In genomic region chr15:57538822-57539221, GRCh38 we compare ENCODE assay signal across 20 cellular contexts. TPM values are rescaled to one million over a fixed set of nuclear protein-coding genes. Genes with fewer than 3 reads are reported as not detected.
A peak's percentile ranks its signal among the peaks of the same experiment; 100 is the strongest.
DNase-seq lines count a peak whose midpoint lies in the region; ATAC-seq, FAIRE-seq and TF ChIP-seq lines count a peak whose summit lies in the region.
"Had no signal": no experiment of that assay in that cellular context is flagged by ENCODE, and none has a peak within 500 bp of the region (broad histone marks: within the 10 kb centered on the region; RNA-seq: fewer than 3 reads in every experiment).

No MANE protein-coding gene starts in this region.

- no peak overlapping the region for H3K4me3 ChIP-seq in SJCRH30
- H3K4me3 ChIP-seq in pancreas, result no peak overlapping the region
- no peak overlapping the region for H3K4me3 ChIP-seq in thyroid gland (replicated peaks in 1 of 3)
- H3K4me3 ChIP-seq: GM23338, HAP-1 had no signal

- H3K27ac Mint-ChIP-seq in H9 (peak overlapping the region in 2 of 3 experiments; percentile 25 to 75; a peak in 3 of 7 replicates), nephron (peak overlapping the region in 2 of 3 experiments; percentile 17 to 72), osteocyte (ENCODE audit: unreplicated experiment) (no peak overlapping the region)
- H3K27ac Mint-ChIP-seq: CD4-positive, alpha-beta memory T cell; GM23338; HFFc6 had no signal

- H3K79me1 ChIP-seq in H9 (ENCODE audit: insufficient read depth, low read depth, low read length, poor library complexity, severe bottlenecking), result no peaks in the 10 kb centered on the region

- H3K4me1 Mint-ChIP-seq in H9, result peaks cover 22 to 28% of the 10 kb centered on the region in 2 experiments
- peaks cover 44% of the 10 kb centered on the region for H3K4me1 Mint-ChIP-seq in nephron
- H3K4me1 Mint-ChIP-seq in osteocyte (ENCODE audit: unreplicated experiment), result peaks cover 36% of the 10 kb centered on the region
- H3K4me1 Mint-ChIP-seq: CD4-positive, alpha-beta memory T cell had no signal

- no peak overlapping the region for H3K18ac ChIP-seq in H9 (ENCODE audit: insufficient read length, low read depth, low read length)

- H3K14ac ChIP-seq in H9 (ENCODE audit: insufficient read depth, low read length), result no peak overlapping the region

- H3K4me2 ChIP-seq in H9 (ENCODE audit: insufficient read depth, insufficient read length, low read length), result no peak overlapping the region
- H3K4me2 ChIP-seq: GM23338 had no signal

- TF ChIP-seq CTCF in H9 (conservative IDR thresholded peaks at IDR 0.05), result no peak
- TF ChIP-seq CTCF in nephron (IDR thresholded peaks at IDR 0.05; ENCODE audit: unreplicated experiment in 3 of 3), result no peak
- TF ChIP-seq CTCF in osteocyte (IDR thresholded peaks at IDR 0.05), result no peak
- no peak for TF ChIP-seq CTCF in pancreas (IDR thresholded peaks at IDR 0.05)
- TF ChIP-seq CTCF in thyroid gland (IDR thresholded peaks at IDR 0.05), result no peak

- no peak for TF ChIP-seq POLR2A in thyroid gland (IDR thresholded peaks at IDR 0.05)

- H3K36me3 ChIP-seq in SJCRH30 (no peaks in the 10 kb centered on the region), pancreas (peaks cover 0 to 13% (median 0%) of the 10 kb centered on the region in 3 donors), thyroid gland (no peaks in the 10 kb centered on the region)
- H3K36me3 ChIP-seq: BE2C, HAP-1 had no signal

- no peak overlapping the region for H4K5ac ChIP-seq in H9 (ENCODE audit: insufficient read length, low read depth, low read length)

- H3K27ac ChIP-seq in H9 (ENCODE audit: insufficient read length, low read depth, low read length), result no peak overlapping the region
- H3K27ac ChIP-seq in SJCRH30, result peak overlapping the region; percentile 19; the same call in 1 of the 2 replicates
- H3K27ac ChIP-seq in pancreas, result no peak overlapping the region
- no peak overlapping the region for H3K27ac ChIP-seq in thyroid gland
- H3K27ac ChIP-seq: C4-2B, HL-60 had no signal

- H3K9me3 ChIP-seq in H9 (ENCODE audit: control insufficient read depth, low read depth, low read length) (no peaks in the 10 kb centered on the region), SJCRH30 (replicated peaks) (0 out of 2 replicates have a peak, but pooled peaks cover 3% of the 10 kb centered on the region), pancreas (no peaks in the 10 kb centered on the region), thyroid gland (no peaks in the 10 kb centered on the region)
- H3K9me3 ChIP-seq: BE2C, HAP-1 had no signal

- no peak overlapping the region for H3K23ac ChIP-seq in H9 (ENCODE audit: insufficient read length, low read depth, low read length)

- ATAC-seq in pancreas, result no peak
- ATAC-seq: GM23338 had no signal

- H2AK5ac ChIP-seq in H9 (ENCODE audit: insufficient read length, low read length), result no peak overlapping the region

- no peaks in the 10 kb centered on the region for H3K23me2 ChIP-seq in H9 (ENCODE audit: insufficient read length, low read depth, low read length, poor library complexity, severe bottlenecking)

- no peak overlapping the region for H3K4ac ChIP-seq in H9 (ENCODE audit: low read depth, low read length)

- no CpG with 5 or more reads among the region's 9 CpGs for WGBS in H9 (ENCODE audit: extremely low coverage, insufficient read length, low lambda C conversion rate)
- 92 to 97% methylated on average over 9 of the region's 9 CpGs for WGBS in pancreas, 2 donors
- 92 to 93% methylated on average over 9 of the region's 9 CpGs for WGBS in thyroid gland, 2 donors

- H3K4me3 Mint-ChIP-seq in H9 (no peak overlapping the region), nephron (peak overlapping the region in 1 of 3 experiments; percentile 23), osteocyte (ENCODE audit: unreplicated experiment) (no peak overlapping the region)
- H3K4me3 Mint-ChIP-seq: CD4-positive, alpha-beta memory T cell; GM23338; HFFc6 had no signal

- H4K20me1 ChIP-seq in H9 (ENCODE audit: control insufficient read depth, insufficient read depth, insufficient read length), result no peaks in the 10 kb centered on the region

- H2BK20ac ChIP-seq in H9 (ENCODE audit: low read depth, low read length, poor library complexity, severe bottlenecking), result no peak overlapping the region

- H3T11ph ChIP-seq in H9 (ENCODE audit: low read length), result no peak overlapping the region

- no peak overlapping the region for H2BK120ac ChIP-seq in H9 (ENCODE audit: low read depth, low read length, poor library complexity, severe bottlenecking)

- intact Hi-C loops in pancreas (cut with DNase I), result no loop called here
- intact Hi-C loops in thyroid gland (cut with DNase I), result loop anchor here (10.0 kb wide), 1 partner anchor 384 kb away; no protein-coding TSS in a partner anchor

- H3K56ac ChIP-seq in H9 (ENCODE audit: insufficient read length, low read depth, low read length), result no peak overlapping the region

- FAIRE-seq in pancreas (lab: Jason Lieb, UNC) (no peak), GM19239 (lab: Jason Lieb, UNC) (no peak)
- FAIRE-seq: A204.1, G401.6, GM12891 had no signal

- no peak overlapping the region for H2BK12ac ChIP-seq in H9 (ENCODE audit: insufficient read length, low read depth, low read length)

- H3K9me3 Mint-ChIP-seq in H9 (no peaks in the 10 kb centered on the region), nephron (no peaks in the 10 kb centered on the region), osteocyte (ENCODE audit: unreplicated experiment) (no peaks in the 10 kb centered on the region)

- H3K4me1 ChIP-seq in H9 (ENCODE audit: insufficient read depth, low read length) (no peaks in the 10 kb centered on the region), SJCRH30 (peaks cover 34% of the 10 kb centered on the region), pancreas (peaks cover 0 to 16% (median 12%) of the 10 kb centered on the region in 3 donors), thyroid gland (peaks cover 0 to 9% of the 10 kb centered on the region in 2 donors)
- H3K4me1 ChIP-seq: HAP-1 had no signal

- no peak overlapping the region for H2AFZ ChIP-seq in H9 (ENCODE audit: low read length)
- H2AFZ ChIP-seq: GM23338 had no signal

- H3K27me3 ChIP-seq in H9 (ENCODE audit: insufficient read depth, low read length) (no peaks in the 10 kb centered on the region), SJCRH30 (no peaks in the 10 kb centered on the region), pancreas (no peaks in the 10 kb centered on the region), thyroid gland (no peaks in the 10 kb centered on the region)
- H3K27me3 ChIP-seq: BE2C had no signal

- no peak overlapping the region for H2BK5ac ChIP-seq in H9 (ENCODE audit: insufficient read length, low read length)

- H3K27me3 Mint-ChIP-seq in H9 (ENCODE audit: low read depth) (peaks cover 2% of the 10 kb centered on the region; the same call in 1 of the 2 replicates), nephron (ENCODE audit: low read depth) (peaks cover 7% of the 10 kb centered on the region), osteocyte (ENCODE audit: unreplicated experiment) (peaks cover 9% of the 10 kb centered on the region)

- H4K91ac ChIP-seq in H9 (ENCODE audit: insufficient read length, low read depth, low read length), result no peak overlapping the region

- H4K8ac ChIP-seq in H9 (replicated peaks; ENCODE audit: insufficient read length, low read depth, low read length), result no peak overlapping the region

- H3K36me3 Mint-ChIP-seq in H9 (ENCODE audit: insufficient read depth in 1 of 3, low read depth in 3 of 3) (peaks cover 29 to 41% (median 37%) of the 10 kb centered on the region in 3 experiments), nephron (ENCODE audit: low read depth) (peaks cover 41% of the 10 kb centered on the region), osteocyte (ENCODE audit: unreplicated experiment) (no peaks in the 10 kb centered on the region)
- H3K36me3 Mint-ChIP-seq: CD4-positive, alpha-beta memory T cell had no signal

- no peaks in the 10 kb centered on the region for H3K79me2 ChIP-seq in H9 (ENCODE audit: insufficient read depth, low read length)

- no peak overlapping the region for H2BK15ac ChIP-seq in H9 (ENCODE audit: low read depth, low read length)

- DNase-seq in H9, result no peak
- peak; percentile 57 to 60 for DNase-seq in SJCRH30
- DNase-seq in osteocyte (ENCODE audit: extremely low spot score, unreplicated experiment), result no peak
- DNase-seq in pancreas, result no peak
- no peak for DNase-seq in thyroid gland
- no peak for DNase-seq in GM19239 (ENCODE audit: insufficient read length, low spot score)
- DNase-seq: BE2C; CD4-positive, alpha-beta memory T cell; DMS79; HFFc6; IMR-90 had no signal

- H3K9ac ChIP-seq in H9 (ENCODE audit: extremely low read depth, insufficient read length, low read length), result no peak overlapping the region

RNA-seq across cellular contexts. Expression of gene MYZAP, which starts 52.9 kb away (rescaled TPM):
- total RNA-seq in H9 (2021) (0.63 and 0.72 TPM in 2 replicates), osteocyte (1.4 and 1.5 TPM in 2 replicates), pancreas (10 to 100 TPM in 3 of 6 donors, 1 to 10 TPM in 3; 6.7 to 13.4 (median 9.7) TPM), thyroid gland (10 to 100 TPM in 1 of 4 donors, 1 to 10 TPM in 3; 3.2 to 20.7 (median 6.4) TPM)
- 13.0 and 15.9 TPM in 2 replicates for total RNA-seq in SJCRH30 (2014; rRNA removed; shearing (Covaris generic))
- 10 to 100 TPM in 1 of 2 donors, 1 to 10 TPM in 1; 5.4 to 10.0 TPM for polyA plus RNA-seq in pancreas
- total RNA-seq: IMR-90 had no signal
- polyA plus RNA-seq: AG04450, IMR-90 had no signal

Comparison
In these comparisons a context has a peak if more than half of its experiments do, and no peak if none do; other contexts are left out.
1. DNase-seq: peak in SJCRH30 (2 of 2); none in H9 (single experiment), osteocyte (single experiment), pancreas (0 of 6), thyroid gland (0 of 2) and GM19239 (single experiment).